In the genomic region with DNA sequence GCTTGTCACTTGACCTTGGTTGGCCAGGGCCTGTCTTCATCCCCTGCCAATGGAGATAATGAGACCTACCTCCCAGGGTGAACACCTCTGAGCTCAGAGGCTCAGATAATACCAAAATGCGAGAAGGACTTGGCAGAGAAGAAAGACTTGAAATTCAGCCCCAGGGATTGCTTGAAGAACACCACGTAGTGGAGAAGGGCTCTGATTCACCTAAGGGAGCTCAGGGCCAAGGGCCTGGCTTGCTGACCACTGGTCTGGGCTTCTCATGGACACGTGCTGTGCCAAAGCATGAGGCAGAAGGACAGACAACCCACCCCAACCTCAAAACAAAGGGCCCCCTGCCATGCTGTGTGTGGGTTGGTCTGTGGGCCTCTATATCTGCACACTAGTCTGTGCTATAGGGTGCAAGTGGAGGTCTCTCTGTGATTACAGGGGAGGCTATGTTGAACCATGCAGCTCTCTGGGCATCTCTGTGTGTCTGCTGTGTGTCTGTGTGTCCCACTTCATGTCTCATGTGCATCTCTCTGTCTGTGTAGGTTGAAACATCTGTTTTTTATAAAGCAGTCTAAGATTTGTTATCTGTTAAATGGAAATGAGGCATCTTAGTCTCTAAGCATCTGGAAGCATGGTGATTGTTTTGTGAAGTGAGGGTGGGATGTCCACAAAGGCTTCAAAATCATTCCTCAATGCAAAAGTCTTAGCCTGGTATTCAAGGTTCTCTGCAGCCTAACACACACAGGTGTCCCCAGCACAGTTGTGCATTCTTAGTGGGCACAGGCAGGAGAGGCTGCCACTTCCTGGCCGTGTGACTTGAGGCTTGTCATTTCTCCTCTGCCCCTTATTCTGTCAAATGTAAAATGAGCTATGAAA, we compare ENCODE assay signal across 20 cellular contexts.
DNase-seq lines count a peak whose midpoint lies in the region; ATAC-seq, FAIRE-seq and TF ChIP-seq lines count a peak whose summit lies in the region.
"Had no signal": no experiment of that assay in that cellular context is flagged by ENCODE, and none has a peak within 500 bp of the region (broad histone marks: within the 10 kb centered on the region; RNA-seq: fewer than 3 reads in every experiment).

No MANE protein-coding gene starts in this region.

- no peaks in the 10 kb centered on the region for H3K9me1 ChIP-seq in IMR-90 (ENCODE audit: insufficient read depth, low read length)

- no peaks in the 10 kb centered on the region for H3K9me3 Mint-ChIP-seq in activated naive CD4-positive, alpha-beta T cell treated with anti-CD3 and anti-CD28 coated beads for 36 hours
- no peaks in the 10 kb centered on the region for H3K9me3 Mint-ChIP-seq in T-helper 2 cell treated with Interferon-gamma antibody and Interleukin-4, amounts not matched to agents 5 μg/mL and 100 μg/mL, for 36 hours

- H2AK9ac ChIP-seq in IMR-90 (replicated peaks; ENCODE audit: low read depth, low read length, poor library complexity): no peak overlapping the region

- peaks cover 20% of the 10 kb centered on the region for H3K27me3 ChIP-seq in IMR-90 (ENCODE audit: control insufficient read depth, insufficient read depth, low read length)
- H3K27me3 ChIP-seq in SK-N-SH (ENCODE audit: insufficient read depth): no peaks in the 10 kb centered on the region

- no peak overlapping the region for H3K9ac ChIP-seq in IMR-90 (ENCODE audit: low read depth, low read length)
- H3K9ac ChIP-seq in SK-N-SH: no peak overlapping the region

- TF ChIP-seq CTCF in IMR-90 (conservative IDR thresholded peaks at IDR 0.05; ENCODE audit: low read depth, low read length) (no peak), SK-N-SH (IDR thresholded peaks at IDR 0.05) (no peak), mucosa of descending colon (IDR thresholded peaks at IDR 0.05) (no peak), D721Med (IDR thresholded peaks at IDR 0.05; ENCODE audit: insufficient read depth, missing control alignments) (no peak)

- H4K5ac ChIP-seq in IMR-90 (ENCODE audit: low read depth, low read length): no peak overlapping the region

- no peaks in the 10 kb centered on the region for H3K27me3 Mint-ChIP-seq in activated naive CD4-positive, alpha-beta T cell treated with anti-CD3 and anti-CD28 coated beads for 36 hours (ENCODE audit: low read depth)
- no peaks in the 10 kb centered on the region for H3K27me3 Mint-ChIP-seq in T-helper 2 cell treated with Interferon-gamma antibody and Interleukin-4, amounts not matched to agents 5 μg/mL and 100 μg/mL, for 36 hours (ENCODE audit: low read depth)

- intact Hi-C loops in activated naive CD4-positive, alpha-beta T cell treated with anti-CD3 and anti-CD28 coated beads for 36 hours (cut with micrococcal nuclease): loop anchor here (5.0 kb wide), 1 partner anchor 169 kb away; no protein-coding TSS in a partner anchor
- intact Hi-C loops in IMR-90 (cut with micrococcal nuclease) (no loop called here), mucosa of descending colon (cut with DNase I, micrococcal nuclease) (no loop called here)

- H3K4me3 ChIP-seq in IMR-90 (ENCODE audit: insufficient read depth, low read depth, low read length) (no peak overlapping the region), SK-N-SH (ENCODE audit: low read depth in 2 of 2, low read length in 1 of 2) (no peak overlapping the region), mucosa of descending colon (no peak overlapping the region)
- H3K4me3 ChIP-seq: BLaER1 treated with 17β-estradiol and CSF1 and Interleukin-3, amounts not matched to agents 10 nM and 100 nM; HAP-1 had no signal

- no peak overlapping the region; the same call in 2 of the 3 replicates for H2BK15ac ChIP-seq in IMR-90 (ENCODE audit: low read depth, low read length)

- WGBS in IMR-90 (ENCODE audit: extremely low coverage in 2 of 2, insufficient read length in 1 of 2), 2 experiments: no CpG with 5 or more reads among the region's 4 CpGs
- 74% methylated on average over 4 of the region's 4 CpGs for WGBS in SK-N-SH (ENCODE audit: low lambda C conversion rate)

- no peak overlapping the region for H4K8ac ChIP-seq in IMR-90 (ENCODE audit: low read depth in 2 of 2, low read length in 2 of 2)

- H3K79me2 ChIP-seq in SK-N-SH (ENCODE audit: insufficient read depth): no peaks in the 10 kb centered on the region

- no peak overlapping the region; the same call in 1 of the 2 replicates for H2BK20ac ChIP-seq in IMR-90 (ENCODE audit: low read depth, low read length)

- no peak overlapping the region for H3K56ac ChIP-seq in IMR-90 (ENCODE audit: extremely low read depth, insufficient read depth, low read length)

- H3K4me2 ChIP-seq in IMR-90 (ENCODE audit: low read depth, low read length) (no peak overlapping the region), SK-N-SH (no peak overlapping the region)

- TF ChIP-seq RAD21 in IMR-90 (IDR thresholded peaks at IDR 0.05; ENCODE audit: low read length) (no peak), SK-N-SH (IDR thresholded peaks at IDR 0.05; ENCODE audit: low read length) (peak; percentile 36)

- TF ChIP-seq POLR2A in IMR-90 (IDR thresholded peaks at IDR 0.05; ENCODE audit: low read depth, low read length): no peak

- H3K14ac ChIP-seq in IMR-90 (replicated peaks; ENCODE audit: low read depth, low read length): no peak overlapping the region

- H3K9me2 ChIP-seq in SK-N-SH: no peaks in the 10 kb centered on the region

- no peak overlapping the region for H3K4ac ChIP-seq in IMR-90 (ENCODE audit: low read depth, low read length)

- no peaks in the 10 kb centered on the region for H3K79me1 ChIP-seq in IMR-90 (ENCODE audit: low read depth in 1 of 2, low read length in 2 of 2)

- H3K18ac ChIP-seq in IMR-90 (ENCODE audit: low read depth, low read length): no peak overlapping the region

- no peak overlapping the region for H3K27ac ChIP-seq in IMR-90 (ENCODE audit: insufficient read depth, low read length)
- H3K27ac ChIP-seq in SK-N-SH (ENCODE audit: low read depth in 2 of 2, low read length in 1 of 2): peak overlapping the region in 1 of 2 experiments; percentile 93; a peak in 2 of 4 replicates
- H3K27ac ChIP-seq: BLaER1 treated with 17β-estradiol and CSF1 and Interleukin-3, amounts not matched to agents 10 nM and 100 nM had no signal

- H3F3A ChIP-seq in SK-N-SH (replicated peaks; ENCODE audit: insufficient read depth): no peaks in the 10 kb centered on the region

- H3K9me3 ChIP-seq in IMR-90 (ENCODE audit: control insufficient read depth, insufficient read depth, low read length) (peaks cover 1% of the 10 kb centered on the region; the same call in 1 of the 2 replicates), SK-N-SH (no peaks in the 10 kb centered on the region), mucosa of descending colon (no peaks in the 10 kb centered on the region)
- H3K9me3 ChIP-seq: BLaER1 treated with 17β-estradiol and CSF1 and Interleukin-3, amounts not matched to agents 10 nM and 100 nM; HAP-1 had no signal

- peaks cover 32% of the 10 kb centered on the region for H3K4me1 Mint-ChIP-seq in activated naive CD4-positive, alpha-beta T cell treated with anti-CD3 and anti-CD28 coated beads for 36 hours (ENCODE audit: low read depth)
- H3K4me1 Mint-ChIP-seq in T-helper 2 cell treated with Interferon-gamma antibody and Interleukin-4, amounts not matched to agents 5 μg/mL and 100 μg/mL, for 36 hours (ENCODE audit: low read depth): peaks cover 50% of the 10 kb centered on the region

- no peak for FAIRE-seq in D721Med (lab: Jason Lieb, UNC)
- FAIRE-seq: A204.1, GM12892 had no signal

- H3K36me3 Mint-ChIP-seq in activated naive CD4-positive, alpha-beta T cell treated with anti-CD3 and anti-CD28 coated beads for 36 hours (ENCODE audit: low read depth): peaks cover 3% of the 10 kb centered on the region
- H3K36me3 Mint-ChIP-seq in T-helper 2 cell treated with Interferon-gamma antibody and Interleukin-4, amounts not matched to agents 5 μg/mL and 100 μg/mL, for 36 hours (ENCODE audit: low read depth): peaks cover 9% of the 10 kb centered on the region
- H3K36me3 Mint-ChIP-seq: IgD-negative memory B cell had no signal

- no peak overlapping the region for H4K91ac ChIP-seq in IMR-90 (ENCODE audit: insufficient read depth, low read depth, low read length)

- POLR2A ChIA-PET in IMR-90 (lab: Charles Lee; ENCODE audit: unreplicated experiment): no interaction called here
- POLR2A ChIA-PET in SK-N-SH (lab: Yijun Ruan, JAX): interaction anchor here (1.0 to 1.7 kb wide), 5 partner anchors 16 to 104 kb away, joined by 3 to 5 read pairs (median 4); a partner anchor contains a TSS

- dilution Hi-C loops in IMR-90 (cut with HindIII; ENCODE audit: low sequenced_read_pairs, unreplicated experiment): no loop called here

- H2BK120ac ChIP-seq in IMR-90 (ENCODE audit: low read depth, low read length): no peak overlapping the region

- no peak overlapping the region for H2BK5ac ChIP-seq in IMR-90 (ENCODE audit: low read depth, low read length, poor library complexity, severe bottlenecking)

- in situ Hi-C loops in IMR-90 (cut with MboI; ENCODE audit: low sequenced_read_pairs): no loop called here

- H3K27ac Mint-ChIP-seq in activated naive CD4-positive, alpha-beta T cell treated with anti-CD3 and anti-CD28 coated beads for 36 hours: no peak overlapping the region
- no peak overlapping the region for H3K27ac Mint-ChIP-seq in T-helper 2 cell treated with Interferon-gamma antibody and Interleukin-4, amounts not matched to agents 5 μg/mL and 100 μg/mL, for 36 hours

- no TSS peak for BruUV-seq in IMR-90 (replicated peaks; lab: Mats Ljungman, UMichigan)

- no peak overlapping the region for H2AK5ac ChIP-seq in IMR-90 (ENCODE audit: low read depth, low read length)

- peak; percentile 12 for DNase-seq in activated naive CD4-positive, alpha-beta T cell treated with anti-CD3 and anti-CD28 coated beads for 36 hours
- DNase-seq in activated naive CD4-positive, alpha-beta T cell treated with anti-CD3 and anti-CD28 coated beads, Interleukin-2, amount 50 U/mL, for 16 hours: no peak
- no peak for DNase-seq in IMR-90
- peak; percentile 71 for DNase-seq in SK-N-SH
- DNase-seq in mucosa of descending colon: no peak
- no peak for DNase-seq in T-helper 2 cell treated with Interferon-gamma antibody and Interleukin-4, amounts not matched to agents 5 μg/mL and 100 μg/mL, for 36 hours (ENCODE audit: low spot score)
- DNase-seq in D721Med (ENCODE audit: insufficient read length, low spot score): no peak
- DNase-seq: NCI-H1436; NCI-H2029; NCI-H2171; NCI-H446; NCI-H69; NK-92 treated with Interleukin-12 subunit alpha and Interleukin-12 subunit beta, amount 100 ng/mL, for 24 hours; SIG-M5 had no signal

- TF ChIP-seq EP300 in SK-N-SH (IDR thresholded peaks at IDR 0.05; ENCODE audit: borderline replicate concordance in 1 of 2, low read depth in 1 of 2, low read length in 1 of 2): peak in 1 of 2 experiments; percentile 83; a peak in 1 of 4 replicates

- H3K4me1 ChIP-seq in IMR-90 (ENCODE audit: control insufficient read depth, insufficient read depth, low read length) (no peaks in the 10 kb centered on the region), SK-N-SH (ENCODE audit: control insufficient read depth in 1 of 2, insufficient read depth in 2 of 2, low read depth in 1 of 2, low read length in 1 of 2) (peaks cover 0 to 38% of the 10 kb centered on the region in 2 experiments; a peak in 2 of 4 replicates), mucosa of descending colon (ENCODE audit: low read depth) (peaks cover 9% of the 10 kb centered on the region)
- H3K4me1 ChIP-seq: HAP-1 had no signal

- 0 out of 2 replicates have a peak overlapping the region, but pooled peaks have one; percentile 9 for H3K23ac ChIP-seq in IMR-90 (ENCODE audit: low read depth, low read length)

- CTCF ChIA-PET in activated naive CD4-positive, alpha-beta T cell treated with anti-CD3 and anti-CD28 coated beads for 36 hours (lab: Charles Lee): no interaction called here
- CTCF ChIA-PET in IMR-90 (lab: Yijun Ruan, JAX) (interaction anchor here (0.6 kb wide), 2 partner anchors 173 to 207 kb away, joined by 3 to 5 read pairs; no protein-coding TSS in a partner anchor), SK-N-SH (lab: Yijun Ruan, JAX) (interaction anchor here (0.7 to 3.8 kb wide), 16 partner anchors 9 to 226 kb away, joined by 3 to 12 read pairs (median 3); no protein-coding TSS in a partner anchor)

- no peak for ATAC-seq in IMR-90 (ENCODE audit: low read depth)
- ATAC-seq in mucosa of descending colon: peak; percentile 37
- ATAC-seq in GM19463 (IDR thresholded peaks at IDR 0.05; ENCODE audit: unreplicated experiment): no peak

- H3K36me3 ChIP-seq in IMR-90 (ENCODE audit: control insufficient read depth, insufficient read depth, low read length): no peaks in the 10 kb centered on the region
- H3K36me3 ChIP-seq in SK-N-SH (replicated peaks in 1 of 2; ENCODE audit: control insufficient read depth in 1 of 2, insufficient read depth in 2 of 2, low read length in 1 of 2): no peaks in the 10 kb centered on the region
- no peaks in the 10 kb centered on the region for H3K36me3 ChIP-seq in mucosa of descending colon (ENCODE audit: low read depth)
- H3K36me3 ChIP-seq: BLaER1 treated with 17β-estradiol and CSF1 and Interleukin-3, amounts not matched to agents 10 nM and 100 nM; HAP-1 had no signal

- H2AFZ ChIP-seq in IMR-90 (replicated peaks; ENCODE audit: low read length, poor library complexity) (no peak overlapping the region), SK-N-SH (ENCODE audit: low read depth) (no peak overlapping the region)

- H4K20me1 ChIP-seq in IMR-90 (ENCODE audit: insufficient read depth, low read length) (no peaks in the 10 kb centered on the region), SK-N-SH (ENCODE audit: insufficient read depth) (no peaks in the 10 kb centered on the region)
- H4K20me1 ChIP-seq: BLaER1 treated with 17β-estradiol and CSF1 and Interleukin-3, amounts not matched to agents 10 nM and 100 nM had no signal

- no peak overlapping the region for H3K4me3 Mint-ChIP-seq in activated naive CD4-positive, alpha-beta T cell treated with anti-CD3 and anti-CD28 coated beads for 36 hours
- no peak overlapping the region for H3K4me3 Mint-ChIP-seq in T-helper 2 cell treated with Interferon-gamma antibody and Interleukin-4, amounts not matched to agents 5 μg/mL and 100 μg/mL, for 36 hours
- H3K4me3 Mint-ChIP-seq: IgD-negative memory B cell had no signal

Comparison
In these comparisons a context has a peak if more than half of its experiments do, and no peak if none do; other contexts are left out.
1. DNase-seq: peak in activated naive CD4-positive, alpha-beta T cell treated with anti-CD3 and anti-CD28 coated beads for 36 hours (single experiment) and SK-N-SH (single experiment); none in activated naive CD4-positive, alpha-beta T cell treated with anti-CD3 and anti-CD28 coated beads, Interleukin-2, amount 50 U/mL, for 16 hours (single experiment), IMR-90 (single experiment), mucosa of descending colon (0 of 3), T-helper 2 cell treated with Interferon-gamma antibody and Interleukin-4, amounts not matched to agents 5 μg/mL and 100 μg/mL, for 36 hours (single experiment) and D721Med (single experiment).